20 cellular contexts compared by ENCODE assay signal in the genomic region with DNA sequence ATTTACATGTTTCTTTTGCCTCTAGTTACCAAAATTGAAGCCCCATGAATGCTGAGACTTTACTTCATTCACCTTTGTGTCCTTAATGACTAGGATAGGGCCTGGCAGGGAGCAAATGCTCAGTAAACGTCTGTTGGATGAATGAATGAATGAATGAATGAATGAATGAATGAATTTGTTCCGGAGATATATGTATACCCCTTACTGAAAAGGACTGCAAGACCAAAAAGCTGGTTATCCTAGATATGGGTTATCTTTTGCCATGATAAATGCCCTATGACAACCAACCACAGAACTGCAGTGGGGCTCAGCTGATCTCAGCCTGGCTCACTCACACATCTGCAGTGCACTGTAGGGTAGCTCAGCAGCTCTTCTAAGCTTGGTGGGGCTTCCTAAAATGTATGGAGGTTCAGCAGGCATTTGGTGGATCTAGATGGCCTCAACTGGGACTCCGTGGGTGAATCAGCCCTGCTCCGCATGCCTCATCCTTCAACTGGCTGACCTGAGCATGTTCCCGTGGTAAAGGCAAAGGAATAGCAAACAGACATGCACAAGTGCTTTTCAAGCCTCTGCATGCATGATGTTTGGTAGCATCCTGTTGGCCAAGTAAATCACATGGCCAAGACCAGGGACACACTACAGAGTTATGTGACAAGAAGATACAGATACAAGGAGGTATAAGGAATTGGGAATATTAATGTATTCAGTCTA.
"Had no signal": no experiment of that assay in that cellular context is flagged by ENCODE, and none has a peak within 500 bp of the region (broad histone marks: within the 10 kb centered on the region; RNA-seq: fewer than 3 reads in every experiment).

No MANE protein-coding gene starts in this region.

- H3K4me3 ChIP-seq: heart left ventricle, neural progenitor cell, pancreas, spleen, tibial artery, upper lobe of left lung, uterus had no signal

- H3K4me1 ChIP-seq: heart left ventricle, pancreas, tibial artery, upper lobe of left lung, uterus had no signal

- H3K27ac ChIP-seq: heart left ventricle, neural progenitor cell, pancreas, spleen, tibial artery, upper lobe of left lung, uterus had no signal

- ATAC-seq: heart left ventricle; left lobe of liver; natural killer cell treated with Interleukin-12 subunit alpha and Interleukin-12 subunit beta and Interleukin-15 and Interleukin-18, amount 100 ng/mL, for 72 hours; pancreas; right cardiac atrium; stimulated activated memory B cell treated with anti-CD40 and anti-IgM and Interleukin-4, amounts not matched to agents 10 μg/mL and 1 μg/mL and 100 μg/mL, for 72 hours had no signal

- H3K9ac ChIP-seq: neural progenitor cell had no signal

- H3K27me3 ChIP-seq: heart left ventricle, neural progenitor cell, pancreas, spleen, tibial artery, upper lobe of left lung, uterus had no signal

- DNase-seq: effector memory CD4-positive, alpha-beta T cell; erythroblast; heart left ventricle; hippocampal formation; kidney glomerular epithelial cell; nucleus accumbens; pancreas; right cardiac atrium; spleen; stimulated activated CD4-positive, alpha-beta T cell treated with anti-CD3 and anti-CD28 coated beads, Interleukin-15, amount 100 ng/mL, for 24 hours; stimulated activated CD4-positive, alpha-beta T cell treated with anti-CD3 and anti-CD28 coated beads, Interleukin-1b, Interleukin-23, amount 100 ng/mL, for 48 hours; stimulated activated CD4-positive, alpha-beta T cell treated with anti-CD3 and anti-CD28 coated beads, Interleukin-4, amount 100 ng/mL, for 24 hours; tibial artery; upper lobe of left lung; uterus had no signal

- H3K36me3 ChIP-seq: neural progenitor cell, pancreas, upper lobe of left lung, uterus had no signal

- H3K9me3 ChIP-seq: pancreas, tibial artery, upper lobe of left lung, uterus had no signal

- FAIRE-seq: frontal cortex, pancreas had no signal

- H2AFZ ChIP-seq: neural progenitor cell had no signal

- H3K4me2 ChIP-seq: neural progenitor cell had no signal
